Comparison of ENCODE assay signal across 8 cellular contexts in the genomic region with DNA sequence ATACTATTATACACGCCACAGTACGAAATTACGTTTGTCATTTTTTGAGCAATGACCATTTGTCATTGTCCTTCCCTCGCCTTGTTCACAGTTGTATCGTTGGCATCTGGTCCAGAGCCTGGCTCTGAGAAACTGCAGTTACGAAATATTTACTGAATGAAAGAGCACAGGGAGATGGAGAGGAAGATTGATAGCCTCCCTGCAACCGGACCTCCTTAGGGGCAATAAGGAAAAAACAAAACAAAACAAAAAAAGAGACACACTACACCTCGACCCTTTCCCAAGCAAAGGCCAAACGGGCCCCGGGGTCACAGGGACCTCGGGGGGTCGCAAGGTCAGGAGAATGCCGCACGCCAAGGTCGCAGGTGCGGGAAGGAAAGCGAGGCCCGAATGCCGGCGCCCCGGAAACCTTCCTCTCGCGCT. TPM values are rescaled to one million over a fixed set of nuclear protein-coding genes. Genes with fewer than 3 reads are reported as not detected.
DNase-seq lines count a peak whose midpoint lies in the region; TF ChIP-seq lines count a peak whose summit lies in the region.

No MANE protein-coding gene starts in this region.

- TF ChIP-seq CTCF in fibroblast of mammary gland (conservative IDR thresholded peaks at IDR 0.05; ENCODE audit: control insufficient read depth, insufficient read depth, low read depth, low read length) (no peak), neural crest cell (conservative IDR thresholded peaks at IDR 0.05) (no peak), GM20000 (IDR thresholded peaks at IDR 0.05; ENCODE audit: extremely low read depth, missing control alignments) (no peak)

- peaks cover 25% of the 10 kb centered on the region for H3K4me1 Mint-ChIP-seq in neural crest cell

- in situ Hi-C loops in HAP-1 (cut with MboI; ENCODE audit: low sequenced_read_pairs), result no loop called here

- peak overlapping the region; percentile 88 for H3K4me3 Mint-ChIP-seq in neural crest cell

- H3K27me3 ChIP-seq in HAP-1 (ENCODE audit: low read depth), result no peaks in the 10 kb centered on the region

- H3K9me3 ChIP-seq in HAP-1, result no peaks in the 10 kb centered on the region
- H3K9me3 ChIP-seq in SK-N-MC (ENCODE audit: low read depth, low read length), result no peaks in the 10 kb centered on the region

- H3K27ac ChIP-seq in SK-N-MC, result no peak overlapping the region

- peaks cover 2% of the 10 kb centered on the region for H3K27me3 Mint-ChIP-seq in neural crest cell (ENCODE audit: low read depth)

- H3K4me3 ChIP-seq in HAP-1 (peak overlapping the region; percentile 96), SK-N-MC (peak overlapping the region; percentile 82), fibroblast of mammary gland (ENCODE audit: control insufficient read depth, low read depth, low read length) (peak overlapping the region; percentile 85)

- H3K36me3 Mint-ChIP-seq in neural crest cell (ENCODE audit: low read depth), result no peaks in the 10 kb centered on the region

- peaks cover 15% of the 10 kb centered on the region for H3K4me1 ChIP-seq in HAP-1

- H3K9me3 Mint-ChIP-seq in neural crest cell, result no peaks in the 10 kb centered on the region

- H3K9ac ChIP-seq in SK-N-MC (ENCODE audit: insufficient read length), result peak overlapping the region; percentile 76

- peak in 1 of 2 experiments; percentile 11 for DNase-seq in HAP-1 (ENCODE audit: low spot score in 2 of 2)
- DNase-seq in SK-N-MC (ENCODE audit: low read depth, low spot score), result no peak
- peak; percentile 36 for DNase-seq in fibroblast of mammary gland (ENCODE audit: low read depth)
- DNase-seq in neural crest cell (ENCODE audit: low read depth, low spot score), result no peak
- no peak for DNase-seq in middle frontal gyrus (ENCODE audit: extremely low spot score, low spot score)
- no peak for DNase-seq in NCI-H146 (lab: John Stamatoyannopoulos, UW)
- no peak for DNase-seq in GM20000 (ENCODE audit: low spot score)
- no peak for DNase-seq in NCI-H524 (lab: John Stamatoyannopoulos, UW)

- peak overlapping the region; percentile 32 for H3K27ac Mint-ChIP-seq in neural crest cell (ENCODE audit: unreplicated experiment)

- H3K36me3 ChIP-seq in HAP-1 (replicated peaks), result peaks cover 18% of the 10 kb centered on the region
- H3K36me3 ChIP-seq in SK-N-MC (ENCODE audit: insufficient read depth, low read length), result no peaks in the 10 kb centered on the region

RNA-seq across cellular contexts. Expression of a gene that starts 0.9 kb away (rescaled TPM):
- 128 and 133 TPM in 2 replicates for total RNA-seq in neural crest cell

RNA-seq across cellular contexts. Expression of a gene that starts 48.7 kb away (rescaled TPM):
- 31.7 and 31.8 TPM in 2 replicates for total RNA-seq in neural crest cell
